ENCODE assay signal across 23 cellular contexts in the genomic region with DNA sequence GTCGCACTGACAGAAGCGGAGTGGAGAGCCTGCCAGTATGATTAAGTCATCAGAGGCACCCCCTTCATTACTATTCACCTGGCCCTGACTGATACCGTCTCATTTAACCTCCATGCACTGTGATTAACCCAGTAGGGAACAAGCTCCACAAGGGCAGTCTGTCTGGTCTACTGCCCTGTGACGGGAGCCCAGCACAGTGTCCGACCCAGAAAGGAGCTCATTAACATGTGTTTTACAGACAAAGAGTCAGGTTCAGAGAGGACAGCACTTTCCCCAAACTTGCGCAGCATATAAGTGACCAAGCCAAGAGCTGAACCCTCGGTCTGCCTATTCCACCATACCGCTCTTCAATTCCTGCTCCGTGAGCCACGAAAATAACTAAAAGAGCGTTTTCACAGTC.
DNase-seq lines count a peak whose midpoint lies in the region; ATAC-seq and TF ChIP-seq lines count a peak whose summit lies in the region.
"Had no signal": no experiment of that assay in that cellular context is flagged by ENCODE, and none has a peak within 500 bp of the region (broad histone marks: within the 10 kb centered on the region; RNA-seq: fewer than 3 reads in every experiment).

No MANE protein-coding gene starts in this region.

- peak overlapping the region; percentile 12 for H3K4me2 ChIP-seq in neuronal stem cell (ENCODE audit: insufficient read depth, low read length, poor library complexity, severe bottlenecking)

- H3K27ac ChIP-seq in HUES64 (ENCODE audit: low read depth, low read length) (peak overlapping the region; percentile 23; the same call in 1 of the 2 replicates), iPS-18a (ENCODE audit: low read length) (no peak overlapping the region), neuronal stem cell (replicated peaks; ENCODE audit: low read length) (no peak overlapping the region), tibial artery (no peak overlapping the region)
- H3K27ac ChIP-seq: RWPE1 had no signal

- H3K79me1 ChIP-seq in neuronal stem cell (ENCODE audit: low read depth, low read length) = no peaks in the 10 kb centered on the region

- no peak for TF ChIP-seq CTCF in tibial artery (IDR thresholded peaks at IDR 0.05)

- no peak overlapping the region for H3K14ac ChIP-seq in neuronal stem cell (ENCODE audit: low read length)

- H2BK15ac ChIP-seq in neuronal stem cell (ENCODE audit: low read length) = no peak overlapping the region

- H3K9me3 ChIP-seq in ES-I3 (ENCODE audit: control insufficient read depth, insufficient read depth, low read length) (no peaks in the 10 kb centered on the region), HUES64 (ENCODE audit: insufficient read depth, low read depth, low read length) (peaks cover 5% of the 10 kb centered on the region), iPS-18a (ENCODE audit: control insufficient read depth, low read depth, low read length) (no peaks in the 10 kb centered on the region), neuronal stem cell (replicated peaks in 1 of 2; ENCODE audit: control insufficient read depth in 2 of 2, insufficient read depth in 1 of 2, low read depth in 1 of 2, low read length in 2 of 2) (no peaks in the 10 kb centered on the region), tibial artery (peaks cover 0 to 5% (median 0%) of the 10 kb centered on the region in 3 donors)

- H2AK5ac ChIP-seq in neuronal stem cell (ENCODE audit: low read depth, low read length) = no peak overlapping the region

- no peak overlapping the region for H2BK120ac ChIP-seq in neuronal stem cell (ENCODE audit: low read depth, low read length)

- H3K27me3 ChIP-seq in HUES64 (ENCODE audit: insufficient read depth, low read length) (no peaks in the 10 kb centered on the region), iPS-18a (ENCODE audit: control insufficient read depth, insufficient read depth, low read length) (no peaks in the 10 kb centered on the region), neuronal stem cell (ENCODE audit: control insufficient read depth in 3 of 3, insufficient read depth in 3 of 3, low read depth in 1 of 3, low read length in 3 of 3) (peaks cover 0 to 19% (median 0%) of the 10 kb centered on the region in 3 experiments), tibial artery (peaks cover 0 to 10% of the 10 kb centered on the region in 2 donors)

- DNase-seq in neuronal stem cell (ENCODE audit: low spot score) = no peak
- DNase-seq in NAMALWA (ENCODE audit: low spot score) = no peak
- no peak for DNase-seq in tibial artery
- DNase-seq in SKM-1 treated with dmso at 0.1 percent for 144 hours (lab: John Stamatoyannopoulos, UW; ENCODE audit: unreplicated experiment) = no peak
- DNase-seq: 8988T, Calu3, DMS79 treated with DMSO at 0.1 percent for 48 hours, GOT3, KBM-7, MV-4-11, NCI-H1694 treated with DMSO at 0.1 percent for 48 hours, NCI-H2081, NCI-H226, NCI-H510A, NCI-H69, SHP77 had no signal

- H4K8ac ChIP-seq in neuronal stem cell (ENCODE audit: low read depth, low read length) = no peak overlapping the region

- H3K36me3 ChIP-seq in ES-I3 (ENCODE audit: insufficient read depth, low read length) (no peaks in the 10 kb centered on the region), HUES64 (ENCODE audit: insufficient read depth, low read length) (no peaks in the 10 kb centered on the region), iPS-18a (ENCODE audit: control insufficient read depth, low read depth, low read length) (no peaks in the 10 kb centered on the region), neuronal stem cell (replicated peaks in 1 of 2; ENCODE audit: control insufficient read depth in 2 of 2, insufficient read depth in 2 of 2, low read length in 2 of 2) (no peaks in the 10 kb centered on the region), tibial artery (no peaks in the 10 kb centered on the region)

- 39% methylated on average over 11 of the region's 11 CpGs for WGBS in HUES64
- no CpG with 5 or more reads among the region's 11 CpGs for WGBS in neuronal stem cell (ENCODE audit: extremely low coverage in 2 of 2, insufficient read length in 2 of 2, insufficient replicate concordance in 1 of 2), 2 donors

- no peak overlapping the region for H2BK12ac ChIP-seq in neuronal stem cell (ENCODE audit: low read length)

- H3K9ac ChIP-seq in ES-I3 (ENCODE audit: low read depth, low read length) = peak overlapping the region; percentile 2; the same call in 1 of the 2 replicates
- no peak overlapping the region for H3K9ac ChIP-seq in HUES64 (ENCODE audit: low read depth, low read length)
- no peak overlapping the region for H3K9ac ChIP-seq in iPS-18a (ENCODE audit: low read length)
- H3K9ac ChIP-seq in neuronal stem cell (ENCODE audit: low read depth, low read length, poor library complexity) = no peak overlapping the region

- no peak overlapping the region for H3K18ac ChIP-seq in neuronal stem cell (ENCODE audit: low read length)

- no peak overlapping the region for H4K91ac ChIP-seq in neuronal stem cell (ENCODE audit: low read depth, low read length, poor library complexity)

- no peak overlapping the region for H3K23ac ChIP-seq in neuronal stem cell (ENCODE audit: low read depth, low read length, poor library complexity)

- H2AFZ ChIP-seq in neuronal stem cell (ENCODE audit: low read length) = no peak overlapping the region

- H3K4me1 ChIP-seq in ES-I3 (ENCODE audit: insufficient read depth, low read length) (peaks cover 27% of the 10 kb centered on the region), HUES64 (ENCODE audit: insufficient read depth, low read length) (peaks cover 20% of the 10 kb centered on the region), iPS-18a (ENCODE audit: control insufficient read depth, low read depth, low read length) (peaks cover 29% of the 10 kb centered on the region), neuronal stem cell (ENCODE audit: control insufficient read depth in 2 of 2, insufficient read depth in 1 of 2, low read depth in 1 of 2, low read length in 2 of 2) (peaks cover 0 to 9% of the 10 kb centered on the region in 2 donors), tibial artery (no peaks in the 10 kb centered on the region)

- ATAC-seq in HG02588 (IDR thresholded peaks at IDR 0.05; ENCODE audit: unreplicated experiment) = no peak
- ATAC-seq: HCT116, Panc1 had no signal

- peak overlapping the region; percentile 9; the same call in 1 of the 2 replicates for H3K4me3 ChIP-seq in HUES64 (ENCODE audit: low read length)
- peak overlapping the region; percentile 18 for H3K4me3 ChIP-seq in iPS-18a (ENCODE audit: low read length)
- no peak overlapping the region for H3K4me3 ChIP-seq in neuronal stem cell (ENCODE audit: low read length in 2 of 2)
- no peak overlapping the region for H3K4me3 ChIP-seq in tibial artery

- intact Hi-C loops in tibial artery (cut with DNase I; ENCODE audit: low total_unique reads) = no loop called here

- no peak overlapping the region for H3K4ac ChIP-seq in neuronal stem cell (ENCODE audit: low read length)

- no peak overlapping the region for H2BK5ac ChIP-seq in neuronal stem cell (ENCODE audit: low read length)

Comparison
In these comparisons a context has a peak if more than half of its experiments do, and no peak if none do; other contexts are left out.
1. H3K4me3 ChIP-seq: peak in HUES64 (single experiment) and iPS-18a (single experiment); none in neuronal stem cell (0 of 2) and tibial artery (0 of 2).